In genomic region chr13:91684746-91685145, GRCh38 we compare ENCODE assay signal across 8 cellular contexts.
"Had no signal": no experiment of that assay in that cellular context is flagged by ENCODE, and none has a peak within 500 bp of the region (broad histone marks: within the 10 kb centered on the region; RNA-seq: fewer than 3 reads in every experiment).

No MANE protein-coding gene starts in this region.

- H3K4me1 Mint-ChIP-seq: H9, IgD-negative memory B cell had no signal

- H3K27ac Mint-ChIP-seq: H9, IgD-negative memory B cell had no signal

- H3K36me3 Mint-ChIP-seq: IgD-negative memory B cell had no signal

- H3K27ac ChIP-seq: HL-60 had no signal

- H3K9me3 Mint-ChIP-seq: H9, IgD-negative memory B cell had no signal

- H3K27me3 Mint-ChIP-seq: IgD-negative memory B cell had no signal

- H3K4me3 Mint-ChIP-seq: H9, IgD-negative memory B cell had no signal

- FAIRE-seq: H54 had no signal

- DNase-seq: GOT3, H9, HCEC 1CT, Kasumi-1, KG1 had no signal
